1 cellular context compared by ENCODE assay signal in genomic region chr5:80763873-80764647, GRCh38.
TF ChIP-seq lines count a peak whose summit lies in the region.

No MANE protein-coding gene starts in this region.

TF ChIP-seq in GM23338, 12 proteins besides CTCF, POLR2A, EP300 and RAD21 (continued from another document):
- TF ChIP-seq ZNF462 (CRISPR knock-in tag; IDR thresholded peaks at IDR 0.05) (no peak), REST (IDR thresholded peaks at IDR 0.05; ENCODE audit: unreplicated experiment) (no peak), ZNF114 (CRISPR knock-in tag; IDR thresholded peaks at IDR 0.05) (no peak), EZH2phosphoT487 (IDR thresholded peaks at IDR 0.05; ENCODE audit: unreplicated experiment) (no peak), EZH2 (IDR thresholded peaks at IDR 0.05; ENCODE audit: low read depth, unreplicated experiment) (no peak), NANOG (IDR thresholded peaks at IDR 0.05; ENCODE audit: borderline replicate concordance) (no peak), POLR2AphosphoS5 (IDR thresholded peaks at IDR 0.05; ENCODE audit: low read depth) (no peak), STAT1 (IDR thresholded peaks at IDR 0.05; ENCODE audit: unreplicated experiment) (no peak), ZNF331 (CRISPR knock-in tag; IDR thresholded peaks at IDR 0.05; ENCODE audit: low read depth) (no peak)
